In the genomic region with DNA sequence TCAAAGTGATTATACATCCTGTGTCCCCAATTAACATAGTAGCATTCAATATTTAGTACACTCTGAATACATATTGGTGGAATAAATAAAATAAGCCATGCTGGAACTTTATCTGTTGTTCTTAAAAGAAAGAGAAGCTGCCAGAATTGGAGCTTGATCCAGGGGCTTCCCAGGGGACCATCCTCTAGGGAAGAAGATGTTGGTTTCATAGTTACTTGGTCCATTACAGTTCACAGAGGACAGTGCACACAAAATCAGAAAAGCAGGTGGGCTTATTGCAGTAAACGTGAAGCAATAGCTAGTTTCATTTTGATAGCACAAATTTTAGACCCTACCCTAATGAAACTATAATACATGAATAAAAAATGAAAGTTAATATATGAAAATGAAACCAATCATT, we compare ENCODE assay signal across 13 cellular contexts.
DNase-seq lines count a peak whose midpoint lies in the region; ATAC-seq, FAIRE-seq and TF ChIP-seq lines count a peak whose summit lies in the region.
"Had no signal": no experiment of that assay in that cellular context is flagged by ENCODE, and none has a peak within 500 bp of the region (broad histone marks: within the 10 kb centered on the region; RNA-seq: fewer than 3 reads in every experiment).

No MANE protein-coding gene starts in this region.

- H3K4me3 Mint-ChIP-seq in glutamatergic neuron (ENCODE audit: unreplicated experiment): no peak overlapping the region
- peak overlapping the region; percentile 10 for H3K4me3 Mint-ChIP-seq in stimulated activated memory B cell treated with anti-CD40 and anti-IgM and Interleukin-4, amounts not matched to agents 10 μg/mL and 1 μg/mL and 100 μg/mL, for 72 hours
- peak overlapping the region in 1 of 7 donors; percentile 38 for H3K4me3 Mint-ChIP-seq in CD8-positive, alpha-beta memory T cell

- no peak overlapping the region for H3K4me3 ChIP-seq in CD8-positive, alpha-beta memory T cell (ENCODE audit: low read length)
- H3K4me3 ChIP-seq: ovary had no signal

- no peak for ATAC-seq in stimulated activated memory B cell treated with anti-CD40 and anti-IgM and Interleukin-4, amounts not matched to agents 10 μg/mL and 1 μg/mL and 100 μg/mL, for 72 hours
- no peak for ATAC-seq in GM21447 (IDR thresholded peaks at IDR 0.05; ENCODE audit: unreplicated experiment)

- peaks cover 1% of the 10 kb centered on the region for H3K9me3 Mint-ChIP-seq in glutamatergic neuron (ENCODE audit: unreplicated experiment)
- H3K9me3 Mint-ChIP-seq in stimulated activated memory B cell treated with anti-CD40 and anti-IgM and Interleukin-4, amounts not matched to agents 10 μg/mL and 1 μg/mL and 100 μg/mL, for 72 hours: no peaks in the 10 kb centered on the region
- no peaks in the 10 kb centered on the region for H3K9me3 Mint-ChIP-seq in CD8-positive, alpha-beta memory T cell

- H3K27ac Mint-ChIP-seq in glutamatergic neuron (ENCODE audit: unreplicated experiment): no peak overlapping the region
- H3K27ac Mint-ChIP-seq in stimulated activated memory B cell treated with anti-CD40 and anti-IgM and Interleukin-4, amounts not matched to agents 10 μg/mL and 1 μg/mL and 100 μg/mL, for 72 hours: peak overlapping the region; percentile 86
- no peak overlapping the region for H3K27ac Mint-ChIP-seq in CD8-positive, alpha-beta memory T cell

- DNase-seq in GM18507 (ENCODE audit: extremely low spot score, insufficient read length, low read depth) (no peak), NCI-H69 (lab: John Stamatoyannopoulos, UW) (peak; percentile 18), glutamatergic neuron (peak; percentile 23), RKO (ENCODE audit: low spot score) (no peak)
- no peak for DNase-seq in CD8-positive, alpha-beta memory T cell
- DNase-seq: activated CD4-positive, alpha-beta T cell treated with anti-CD3 and anti-CD28 coated beads for 48 hours; activated T-cell treated with anti-CD3 and anti-CD28 coated beads for 4 hours; NCI-H774; ovary had no signal

- no peaks in the 10 kb centered on the region for H3K9me3 ChIP-seq in CD8-positive, alpha-beta memory T cell (ENCODE audit: low read length)
- H3K9me3 ChIP-seq: ovary had no signal

- no peaks in the 10 kb centered on the region for H3K27me3 Mint-ChIP-seq in glutamatergic neuron (ENCODE audit: unreplicated experiment)
- H3K27me3 Mint-ChIP-seq in stimulated activated memory B cell treated with anti-CD40 and anti-IgM and Interleukin-4, amounts not matched to agents 10 μg/mL and 1 μg/mL and 100 μg/mL, for 72 hours: no peaks in the 10 kb centered on the region
- peaks cover 0 to 3% of the 10 kb centered on the region in 2 donors for H3K27me3 Mint-ChIP-seq in CD8-positive, alpha-beta memory T cell

- POLR2A ChIA-PET in CD8-positive, alpha-beta memory T cell (lab: Charles Lee): no interaction called here

- no peaks in the 10 kb centered on the region for H3K27me3 ChIP-seq in CD8-positive, alpha-beta memory T cell (ENCODE audit: insufficient read depth, low read length, poor library complexity, severe bottlenecking)
- H3K27me3 ChIP-seq: ovary had no signal

- no peak for TF ChIP-seq CTCF in glutamatergic neuron (IDR thresholded peaks at IDR 0.05; ENCODE audit: partially characterized antibody, unreplicated experiment)

- H3K4me1 Mint-ChIP-seq in glutamatergic neuron (ENCODE audit: low read depth, unreplicated experiment): peaks cover 15% of the 10 kb centered on the region
- H3K4me1 Mint-ChIP-seq in stimulated activated memory B cell treated with anti-CD40 and anti-IgM and Interleukin-4, amounts not matched to agents 10 μg/mL and 1 μg/mL and 100 μg/mL, for 72 hours: peaks cover 83% of the 10 kb centered on the region
- H3K4me1 Mint-ChIP-seq in CD8-positive, alpha-beta memory T cell: peaks cover 22 to 42% (median 40%) of the 10 kb centered on the region in 3 donors

- CTCF ChIA-PET in CD8-positive, alpha-beta memory T cell (lab: Charles Lee): no interaction called here

- H3K27ac ChIP-seq in CD8-positive, alpha-beta memory T cell (ENCODE audit: low read depth, low read length): no peak overlapping the region
- H3K27ac ChIP-seq: ovary had no signal

- FAIRE-seq in GM18507 (lab: Jason Lieb, UNC): peak; percentile 38
- FAIRE-seq: frontal cortex had no signal

- no peaks in the 10 kb centered on the region for H3K4me1 ChIP-seq in CD8-positive, alpha-beta memory T cell (ENCODE audit: insufficient read depth, low read length)

- H3K36me3 Mint-ChIP-seq in glutamatergic neuron (ENCODE audit: unreplicated experiment): no peaks in the 10 kb centered on the region
- no peaks in the 10 kb centered on the region for H3K36me3 Mint-ChIP-seq in stimulated activated memory B cell treated with anti-CD40 and anti-IgM and Interleukin-4, amounts not matched to agents 10 μg/mL and 1 μg/mL and 100 μg/mL, for 72 hours
- no peaks in the 10 kb centered on the region for H3K36me3 Mint-ChIP-seq in CD8-positive, alpha-beta memory T cell
- H3K36me3 Mint-ChIP-seq: CD4-positive, alpha-beta memory T cell had no signal

- H3K36me3 ChIP-seq in CD8-positive, alpha-beta memory T cell (ENCODE audit: insufficient read depth, low read length): no peaks in the 10 kb centered on the region
- H3K36me3 ChIP-seq: ovary had no signal

Comparison
In these comparisons a context has a peak if more than half of its experiments do, and no peak if none do; other contexts are left out.
1. DNase-seq: peak in NCI-H69 (single experiment) and glutamatergic neuron (single experiment); none in GM18507 (single experiment), CD8-positive, alpha-beta memory T cell (0 of 5) and RKO (single experiment).